9 cellular contexts compared by ENCODE assay signal in genomic region chr14:77641534-77642341, GRCh38. TPM values are rescaled to one million over a fixed set of nuclear protein-coding genes. Genes with fewer than 3 reads are reported as not detected.
A peak's percentile ranks its signal among the peaks of the same experiment; 100 is the strongest.
DNase-seq lines count a peak whose midpoint lies in the region; ATAC-seq and TF ChIP-seq lines count a peak whose summit lies in the region.
"Had no signal": no experiment of that assay in that cellular context is flagged by ENCODE, and none has a peak within 500 bp of the region (broad histone marks: within the 10 kb centered on the region; RNA-seq: fewer than 3 reads in every experiment).

No MANE protein-coding gene starts in this region.

- H3K27ac ChIP-seq in Panc1 (ENCODE audit: low read length) (peak overlapping the region; percentile 79), sigmoid colon (peak overlapping the region; percentile 72 to 76 (median 75))
- H3K27ac ChIP-seq: C4-2B had no signal

- CTCF ChIA-PET in Panc1 (lab: Charles Lee): no interaction called here

- TF ChIP-seq EP300 in sigmoid colon (IDR thresholded peaks at IDR 0.05): no peak

- no TSS peak for BruUV-seq in Panc1 (replicated peaks; lab: Mats Ljungman, UMichigan)

- TF ChIP-seq CTCF in Panc1 (IDR thresholded peaks at IDR 0.05) (no peak), sigmoid colon (IDR thresholded peaks at IDR 0.05) (no peak)

- intact Hi-C loops in Panc1 (cut with micrococcal nuclease; ENCODE audit: unreplicated experiment) (no loop called here), Right ventricle myocardium inferior (cut with DNase I) (no loop called here), sigmoid colon (cut with DNase I) (loop anchor here (10.0 kb wide), 1 partner anchor 163 kb away; the partner anchor contains the start of gene ADCK1)

- peak; percentile 75 for ATAC-seq in GM19397 (IDR thresholded peaks at IDR 0.05; ENCODE audit: unreplicated experiment)
- ATAC-seq in Panc1: peak; percentile 93
- peak; percentile 88 for ATAC-seq in Right ventricle myocardium inferior
- ATAC-seq in HG02610 (IDR thresholded peaks at IDR 0.05; ENCODE audit: unreplicated experiment): no peak

- H3K36me3 ChIP-seq in Panc1 (ENCODE audit: control insufficient read depth, insufficient read depth, low read length): no peaks in the 10 kb centered on the region
- H3K36me3 ChIP-seq in sigmoid colon: no peaks in the 10 kb centered on the region

- POLR2A ChIA-PET in Panc1 (lab: Charles Lee): no interaction called here

- peak overlapping the region; percentile 35 to 61 for H3K4me3 ChIP-seq in Panc1 (ENCODE audit: low read depth in 2 of 2, low read length in 2 of 2)
- peak overlapping the region; percentile 9 to 49 (median 48) for H3K4me3 ChIP-seq in sigmoid colon

- H3K27me3 ChIP-seq in Panc1 (ENCODE audit: control insufficient read depth, insufficient read depth, low read length) (no peaks in the 10 kb centered on the region), sigmoid colon (no peaks in the 10 kb centered on the region)

- in situ Hi-C loops in Panc1 (cut with HindIII; ENCODE audit: low pct_unique_long_range_greater_than_20kb, low sequenced_read_pairs): no loop called here

- H3K4me1 ChIP-seq in Panc1 (ENCODE audit: control insufficient read depth, insufficient read depth, low read length): peaks cover 8% of the 10 kb centered on the region
- H3K4me1 ChIP-seq in sigmoid colon: peaks cover 0 to 18% (median 12%) of the 10 kb centered on the region in 4 donors

- TF ChIP-seq POLR2A in sigmoid colon (IDR thresholded peaks at IDR 0.05): peak; percentile 19 to 28

- 16 to 18% methylated on average over 47 of the region's 47 CpGs for WGBS in sigmoid colon, 2 donors

- DNase-seq in 8988T (peak; percentile 47), Panc1 (ENCODE audit: low read depth, low spot score) (no peak), Right ventricle myocardium inferior (ENCODE audit: missing footprints) (peak; percentile 94), sigmoid colon (peak; percentile 89), NCI-H748 (lab: John Stamatoyannopoulos, UW; ENCODE audit: unreplicated experiment) (no peak)
- peak; percentile 67 for DNase-seq in activated naive CD4-positive, alpha-beta T cell treated with Interleukin-2 at 50 U/mL for 16 hours

- H3K9me3 ChIP-seq in Panc1 (ENCODE audit: control insufficient read depth, insufficient read depth, low read depth, low read length) (no peaks in the 10 kb centered on the region), sigmoid colon (no peaks in the 10 kb centered on the region)

RNA-seq across cellular contexts. Expression of gene SPTLC2, which starts 25.3 kb away (rescaled TPM):
- total RNA-seq in Panc1 (2021; ENCODE audit: unreplicated experiment): 21.0 TPM
- 15.2 TPM for polyA plus RNA-seq in Panc1 (2012; ENCODE audit: insufficient read length)
- total RNA-seq in Right ventricle myocardium inferior: 10.8 TPM
- 10 to 100 TPM; 12.4 to 16.5 (median 15.5) TPM for total RNA-seq in sigmoid colon
- 10 to 100 TPM in 1 of 3 donors, 1 to 10 TPM in 2; 2.8 to 27.6 (median 3.0) TPM for polyA plus RNA-seq in sigmoid colon

Comparison
In these comparisons a context has a peak if more than half of its experiments do, and no peak if none do; other contexts are left out.
1. DNase-seq: peak in 8988T (single experiment), activated naive CD4-positive, alpha-beta T cell treated with Interleukin-2 at 50 U/mL for 16 hours (single experiment), Right ventricle myocardium inferior (single experiment) and sigmoid colon (single experiment); none in Panc1 (single experiment) and NCI-H748 (single experiment).